Comparison of ENCODE assay signal across 4 cellular contexts in the genomic region with DNA sequence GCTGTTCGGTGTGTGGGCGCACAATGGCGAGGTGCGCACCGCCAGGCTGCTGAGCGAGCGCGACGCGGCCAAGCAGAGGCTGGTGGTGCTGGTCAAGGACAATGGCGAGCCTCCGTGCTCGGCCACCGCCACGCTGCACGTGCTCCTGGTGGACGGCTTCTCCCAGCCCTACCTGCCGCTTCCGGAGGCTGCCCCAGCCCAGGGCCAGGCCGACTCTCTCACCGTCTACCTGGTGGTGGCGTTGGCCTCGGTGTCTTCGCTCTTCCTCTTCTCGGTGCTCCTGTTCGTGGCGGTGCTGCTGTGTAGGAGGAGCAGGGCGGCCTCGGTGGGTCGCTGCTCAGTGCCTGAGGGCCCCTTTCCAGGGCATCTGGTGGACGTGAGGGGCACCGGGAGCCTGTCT. TPM values are rescaled to one million over a fixed set of nuclear protein-coding genes. Genes with fewer than 3 reads are reported as not detected.
"Had no signal": no experiment of that assay in that cellular context is flagged by ENCODE, and none has a peak within 500 bp of the region (broad histone marks: within the 10 kb centered on the region; RNA-seq: fewer than 3 reads in every experiment).

No MANE protein-coding gene starts in this region.

RNA-seq across cellular contexts. Expression of gene PCDHB8, which starts 2.3 kb away (rescaled TPM):
- total RNA-seq: OCI-LY7, PC-9, Peyer's patch had no signal

RNA-seq across cellular contexts. Expression of gene PCDHB16, which starts 2.3 kb away (rescaled TPM):
- total RNA-seq: OCI-LY7, PC-3, PC-9 had no signal

RNA-seq across cellular contexts. Expression of gene PCDHB9, which starts 7.1 kb away (rescaled TPM):
- total RNA-seq: PC-9 had no signal

RNA-seq across cellular contexts. Expression of gene PCDHB7, which starts 7.4 kb away (rescaled TPM):
- total RNA-seq: OCI-LY7, PC-9 had no signal

RNA-seq across cellular contexts. Expression of gene PCDHB10, which starts 12.3 kb away (rescaled TPM):
- total RNA-seq: OCI-LY7, PC-9 had no signal
